ENCODE assay signal across 20 cellular contexts in the genomic region with DNA sequence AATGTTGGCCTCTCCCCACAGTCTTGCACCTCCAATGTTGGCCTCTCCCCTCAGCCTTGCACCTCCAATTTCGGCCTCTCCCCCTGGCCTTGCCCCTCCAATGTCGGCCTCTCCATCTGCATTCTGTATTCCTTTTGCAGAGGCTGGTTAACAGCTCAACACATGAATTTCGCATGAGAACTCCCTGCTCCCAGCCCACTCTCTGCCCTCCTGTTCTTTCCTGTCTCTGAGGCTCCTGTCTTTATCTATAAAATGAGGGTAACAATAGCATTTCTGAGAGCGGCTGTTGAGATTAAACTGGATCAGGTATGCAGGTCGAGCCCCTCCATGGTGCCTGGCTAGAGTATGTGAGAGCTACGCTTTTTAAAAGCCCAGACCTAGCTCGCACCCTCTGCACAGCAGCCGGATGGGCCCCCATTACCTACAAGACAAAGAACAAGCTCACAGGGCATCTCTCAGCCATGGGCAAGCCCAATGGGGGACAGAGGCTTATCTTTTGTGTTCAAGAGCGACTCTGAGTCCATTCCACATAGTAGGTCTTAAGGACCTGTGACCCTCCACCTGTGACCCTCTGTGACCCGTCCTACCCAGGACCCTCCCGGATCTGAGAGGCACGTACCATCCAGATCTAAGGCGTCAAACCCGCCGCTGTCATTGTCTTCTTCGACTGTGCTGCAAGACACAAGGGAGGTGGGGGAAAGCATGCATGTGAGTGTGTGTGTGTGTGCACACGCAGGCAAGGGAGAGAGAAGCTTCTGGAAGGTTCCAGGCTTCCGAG.
DNase-seq lines count a peak whose midpoint lies in the region; ATAC-seq, FAIRE-seq and TF ChIP-seq lines count a peak whose summit lies in the region.
"Had no signal": no experiment of that assay in that cellular context is flagged by ENCODE, and none has a peak within 500 bp of the region (broad histone marks: within the 10 kb centered on the region; RNA-seq: fewer than 3 reads in every experiment).

No MANE protein-coding gene starts in this region.

- peaks cover 44% of the 10 kb centered on the region for H3K36me3 ChIP-seq in CD8-positive, alpha-beta T cell (ENCODE audit: insufficient read depth, low read length)
- H3K36me3 ChIP-seq in H7 (replicated peaks; ENCODE audit: control insufficient read depth, insufficient read depth, low read length) (no peaks in the 10 kb centered on the region; the same call in 1 of the 2 replicates), neuronal stem cell (replicated peaks in 1 of 2; ENCODE audit: control insufficient read depth in 2 of 2, insufficient read depth in 2 of 2, low read length in 2 of 2) (no peaks in the 10 kb centered on the region), MM.1S (replicated peaks; ENCODE audit: insufficient read depth, low read length) (no peaks in the 10 kb centered on the region)
- H3K36me3 ChIP-seq: esophagus squamous epithelium, SJSA1, thoracic aorta had no signal

- H3K27ac Mint-ChIP-seq in CD8-positive, alpha-beta T cell, result peak overlapping the region; percentile 70
- H3K27ac Mint-ChIP-seq in brain, result peak overlapping the region in 3 of 5 experiments; percentile 18 to 34 (median 22)
- H3K27ac Mint-ChIP-seq: HFFc6 had no signal

- ATAC-seq in CD8-positive, alpha-beta T cell, result no peak

- H3K4me1 ChIP-seq in CD8-positive, alpha-beta T cell (ENCODE audit: insufficient read depth, low read length), result no peaks in the 10 kb centered on the region
- H3K4me1 ChIP-seq in neuronal stem cell (ENCODE audit: control insufficient read depth in 2 of 2, insufficient read depth in 1 of 2, low read depth in 1 of 2, low read length in 2 of 2) (peaks cover 5 to 12% of the 10 kb centered on the region in 2 donors), MM.1S (ENCODE audit: low read length) (no peaks in the 10 kb centered on the region)

- no peak overlapping the region for H2BK12ac ChIP-seq in neuronal stem cell (ENCODE audit: low read length)

- H3K9me3 Mint-ChIP-seq in CD8-positive, alpha-beta T cell, result no peaks in the 10 kb centered on the region
- peaks cover 0 to 2% (median 0%) of the 10 kb centered on the region in 5 experiments for H3K9me3 Mint-ChIP-seq in brain
- H3K9me3 Mint-ChIP-seq: HFFc6 had no signal

- H2BK120ac ChIP-seq in neuronal stem cell (ENCODE audit: low read depth, low read length), result no peak overlapping the region

- H3F3A ChIP-seq in MM.1S (ENCODE audit: insufficient read depth, low read length), result no peaks in the 10 kb centered on the region

- H3K4me3 Mint-ChIP-seq in CD8-positive, alpha-beta T cell, result no peak overlapping the region
- H3K4me3 Mint-ChIP-seq in brain, result no peak overlapping the region
- H3K4me3 Mint-ChIP-seq: HFFc6 had no signal

- CTCF ChIA-PET in CD8-positive, alpha-beta T cell (lab: Charles Lee), result interaction anchor here (0.6 to 1.5 kb wide), 3 partner anchors 8 to 61 kb away, joined by 3 to 4 read pairs (median 3); no protein-coding TSS in a partner anchor

- H3K18ac ChIP-seq in neuronal stem cell (ENCODE audit: low read length), result no peak overlapping the region

- no peaks in the 10 kb centered on the region for H3K9me3 ChIP-seq in CD8-positive, alpha-beta T cell (ENCODE audit: low read length)
- H3K9me3 ChIP-seq in neuronal stem cell (replicated peaks in 1 of 2; ENCODE audit: control insufficient read depth in 2 of 2, insufficient read depth in 1 of 2, low read depth in 1 of 2, low read length in 2 of 2), result no peaks in the 10 kb centered on the region
- no peaks in the 10 kb centered on the region for H3K9me3 ChIP-seq in MM.1S (replicated peaks; ENCODE audit: insufficient read depth, low read length)
- H3K9me3 ChIP-seq: esophagus squamous epithelium, SJSA1, thoracic aorta had no signal

- H3K27ac ChIP-seq in CD8-positive, alpha-beta T cell (ENCODE audit: low read depth, low read length), result no peak overlapping the region
- H3K27ac ChIP-seq in neuronal stem cell (replicated peaks; ENCODE audit: low read length), result no peak overlapping the region
- no peak overlapping the region for H3K27ac ChIP-seq in MM.1S (ENCODE audit: low read length)
- H3K27ac ChIP-seq: esophagus squamous epithelium, SJSA1, thoracic aorta had no signal

- H3K23ac ChIP-seq in neuronal stem cell (ENCODE audit: low read depth, low read length, poor library complexity), result no peak overlapping the region

- H3K4me3 ChIP-seq in CD8-positive, alpha-beta T cell (ENCODE audit: low read depth, low read length), result no peak overlapping the region
- H3K4me3 ChIP-seq in H7 (ENCODE audit: insufficient read depth, low read depth, low read length), result no peak overlapping the region
- peak overlapping the region in 1 of 2 donors; percentile 8 for H3K4me3 ChIP-seq in neuronal stem cell (ENCODE audit: low read length in 2 of 2)
- no peak overlapping the region for H3K4me3 ChIP-seq in MM.1S (ENCODE audit: low read length)
- H3K4me3 ChIP-seq: esophagus squamous epithelium, lung, SJSA1, thoracic aorta had no signal

- no peaks in the 10 kb centered on the region for H4K20me1 ChIP-seq in MM.1S (ENCODE audit: insufficient read depth, low read length)

- no peak overlapping the region for H2AK5ac ChIP-seq in neuronal stem cell (ENCODE audit: low read depth, low read length)

- TF ChIP-seq CTCF in CD8-positive, alpha-beta T cell (IDR thresholded peaks at IDR 0.05), result no peak
- TF ChIP-seq CTCF in brain (conservative IDR thresholded peaks at IDR 0.05) (no peak), MM.1S (IDR thresholded peaks at IDR 0.05; ENCODE audit: low read length) (no peak)

- H3K27me3 ChIP-seq in CD8-positive, alpha-beta T cell (ENCODE audit: insufficient read depth, low read length), result no peaks in the 10 kb centered on the region
- H3K27me3 ChIP-seq in H7 (ENCODE audit: control insufficient read depth, insufficient read depth, low read length) (no peaks in the 10 kb centered on the region), neuronal stem cell (ENCODE audit: control insufficient read depth in 3 of 3, insufficient read depth in 3 of 3, low read depth in 1 of 3, low read length in 3 of 3) (peaks cover 0 to 27% (median 0%) of the 10 kb centered on the region in 3 experiments), MM.1S (replicated peaks; ENCODE audit: insufficient read depth, low read length) (no peaks in the 10 kb centered on the region)
- H3K27me3 ChIP-seq: SJSA1 had no signal

- no peak for DNase-seq in CD8-positive, alpha-beta T cell
- DNase-seq in H7, result peak; percentile 35
- no peak for DNase-seq in neuronal stem cell (ENCODE audit: low spot score)
- DNase-seq in dedifferentiated amniotic fluid mesenchymal stem cell (ENCODE audit: extremely low spot score), result no peak
- no peak for DNase-seq in frontal cortex (ENCODE audit: low spot score in 2 of 2)
- DNase-seq in MM.1S, result no peak
- DNase-seq in NK-92 treated with Interleukin-12 subunit alpha and Interleukin-12 subunit beta, amount 100 ng/mL, for 24 hours (lab: John Stamatoyannopoulos, UW), result no peak
- DNase-seq: activated CD4-positive, alpha-beta T cell treated with anti-CD3 and anti-CD28 coated beads for 1 hour; effector CD4-positive, alpha-beta T cell; esophagus squamous epithelium; HFFc6; NCI-H2029 treated with DMSO at 0.1 percent for 48 hours; NCI-H446 treated with DMSO at 0.1 percent for 48 hours; small intestine; stimulated activated CD4-positive, alpha-beta T cell treated with anti-CD3 and anti-CD28 coated beads, Interleukin-4, amount 100 ng/mL, for 24 hours had no signal

- WGBS in neuronal stem cell (ENCODE audit: extremely low coverage in 2 of 2, insufficient read length in 2 of 2, insufficient replicate concordance in 1 of 2), 2 donors, result no CpG with 5 or more reads among the region's 18 CpGs

- no peak for FAIRE-seq in frontal cortex (lab: Jason Lieb, UNC)
- FAIRE-seq: GM12892, small intestine had no signal

- no peak overlapping the region for H4K91ac ChIP-seq in neuronal stem cell (ENCODE audit: low read depth, low read length, poor library complexity)

- H3K79me2 ChIP-seq in MM.1S (ENCODE audit: low read length), result no peaks in the 10 kb centered on the region

- no peak overlapping the region for H2AFZ ChIP-seq in neuronal stem cell (ENCODE audit: low read length)
- no peak overlapping the region for H2AFZ ChIP-seq in MM.1S (ENCODE audit: low read length)

- H3K36me3 Mint-ChIP-seq in CD8-positive, alpha-beta T cell, result peaks cover 71% of the 10 kb centered on the region
- no peaks in the 10 kb centered on the region for H3K36me3 Mint-ChIP-seq in brain

- H3K79me1 ChIP-seq in neuronal stem cell (ENCODE audit: low read depth, low read length), result no peaks in the 10 kb centered on the region

- no peak overlapping the region for H3K9ac ChIP-seq in neuronal stem cell (ENCODE audit: low read depth, low read length, poor library complexity)
- H3K9ac ChIP-seq in MM.1S (ENCODE audit: low read length), result no peak overlapping the region

- no peak overlapping the region for H4K8ac ChIP-seq in neuronal stem cell (ENCODE audit: low read depth, low read length)

- H3K4me1 Mint-ChIP-seq in CD8-positive, alpha-beta T cell (ENCODE audit: low read depth), result no peaks in the 10 kb centered on the region
- H3K4me1 Mint-ChIP-seq in brain, result peaks cover 46% of the 10 kb centered on the region

- H3K9me2 ChIP-seq in MM.1S (replicated peaks; ENCODE audit: insufficient read depth, low read length), result no peaks in the 10 kb centered on the region

- no peak overlapping the region for H2BK15ac ChIP-seq in neuronal stem cell (ENCODE audit: low read length)

- no peaks in the 10 kb centered on the region for H3K27me3 Mint-ChIP-seq in CD8-positive, alpha-beta T cell (ENCODE audit: low read depth)
- peaks cover 4% of the 10 kb centered on the region for H3K27me3 Mint-ChIP-seq in brain

- peak overlapping the region; percentile 17 for H3K14ac ChIP-seq in neuronal stem cell (ENCODE audit: low read length)

- H3K4ac ChIP-seq in neuronal stem cell (ENCODE audit: low read length), result no peak overlapping the region

- intact Hi-C loops in CD8-positive, alpha-beta T cell (cut with DNase I, micrococcal nuclease), result no loop called here

- H2BK5ac ChIP-seq in neuronal stem cell (ENCODE audit: low read length), result no peak overlapping the region

- POLR2A ChIA-PET in CD8-positive, alpha-beta T cell (lab: Charles Lee), result interaction anchor here (0.7 kb wide), 1 partner anchor 113 kb away, joined by 4 read pairs; no protein-coding TSS in a partner anchor

- H3K4me2 ChIP-seq in neuronal stem cell (ENCODE audit: insufficient read depth, low read length, poor library complexity, severe bottlenecking) (no peak overlapping the region), MM.1S (ENCODE audit: low read depth, low read length) (no peak overlapping the region)
